ENCODE assay signal across 8 cellular contexts in genomic region chr9:112073651-112074050, GRCh38.
DNase-seq lines count a peak whose midpoint lies in the region; ATAC-seq and TF ChIP-seq lines count a peak whose summit lies in the region.
"Not testable (repeated sequence)": the region's sequence is repeated elsewhere in the genome, so short reads cannot be mapped to it uniquely, and the experiment has no call there.

No MANE protein-coding gene starts in this region.

- H3K14ac ChIP-seq in IMR-90 (replicated peaks; ENCODE audit: low read depth, low read length) (peak overlapping the region; percentile 89), trophoblast cell (ENCODE audit: low read length) (peak overlapping the region; percentile 91)

- peak overlapping the region; percentile 83 for H3K23ac ChIP-seq in IMR-90 (ENCODE audit: low read depth, low read length)
- not testable (repeated sequence) for H3K23ac ChIP-seq in trophoblast cell (ENCODE audit: low read length)

- intact Hi-C loops in IMR-90 (cut with micrococcal nuclease) (loop anchor here (1.0 to 10.0 kb wide), 9 partner anchors 32 to 475 kb away; partner anchors contain the start of genes DNAJC25 and PTGR1), MCF 10A (cut with micrococcal nuclease) (loop anchor here (1.0 to 5.0 kb wide), 6 partner anchors 51 to 475 kb away; partner anchors contain the start of gene PTGR1)
- intact Hi-C loops in lower lobe of right lung (cut with DNase I); stomach (cut with DNase I; ENCODE audit: low total_unique reads): not testable (repeated sequence)

- peaks cover 12% of the 10 kb centered on the region for H3K9me1 ChIP-seq in IMR-90 (ENCODE audit: insufficient read depth, low read length)

- H4K20me1 ChIP-seq in IMR-90 (ENCODE audit: insufficient read depth, low read length): not testable (repeated sequence)

- H3K4me2 ChIP-seq in IMR-90 (ENCODE audit: low read depth, low read length); trophoblast cell (ENCODE audit: low read length): not testable (repeated sequence)

- peak overlapping the region; percentile 98 for H3K27ac ChIP-seq in ACC112 (ENCODE audit: low read depth, low read length)
- peak overlapping the region; percentile 99 for H3K27ac ChIP-seq in IMR-90 (ENCODE audit: insufficient read depth, low read length)
- peak overlapping the region in 3 of 4 donors; percentile 77 to 80 (median 80) for H3K27ac ChIP-seq in gastroesophageal sphincter
- peak overlapping the region; percentile 40 for H3K27ac ChIP-seq in lower lobe of right lung
- peak overlapping the region; percentile 81 for H3K27ac ChIP-seq in trophoblast cell (ENCODE audit: low read depth, low read length)
- H3K27ac ChIP-seq in stomach: peak overlapping the region; percentile 7 to 84 (median 79)

- H3K27me3 ChIP-seq in ACC112 (ENCODE audit: insufficient read depth, low read length); IMR-90 (ENCODE audit: control insufficient read depth, insufficient read depth, low read length); gastroesophageal sphincter; lower lobe of right lung (ENCODE audit: low read depth); trophoblast cell (ENCODE audit: insufficient read depth, low read length); stomach: not testable (repeated sequence)

- BruUV-seq in IMR-90 (replicated peaks; lab: Mats Ljungman, UMichigan): TSS peak; percentile 95
- BruUV-seq in MCF 10A (replicated peaks; lab: Mats Ljungman, UMichigan): not testable (repeated sequence)

- H3K9ac ChIP-seq in IMR-90 (ENCODE audit: low read depth, low read length): peak overlapping the region; percentile 63; the same call in 1 of the 2 replicates
- H3K9ac ChIP-seq in trophoblast cell (ENCODE audit: low read length): not testable (repeated sequence)

- not testable (repeated sequence) for H2AFZ ChIP-seq in ACC112 (ENCODE audit: low read length, unreplicated experiment); IMR-90 (replicated peaks; ENCODE audit: low read length, poor library complexity); trophoblast cell (ENCODE audit: insufficient read depth, low read length, poor library complexity)

- peak overlapping the region; percentile 94 for H3K56ac ChIP-seq in IMR-90 (ENCODE audit: extremely low read depth, insufficient read depth, low read length)

- not testable (repeated sequence) for H3K27me3 Mint-ChIP-seq in T-helper 17 cell; MCF 10A (ENCODE audit: insufficient read depth, unreplicated experiment)

- CTCF ChIA-PET in IMR-90 (lab: Yijun Ruan, JAX) (interaction anchor here (1.4 kb wide), 1 partner anchor 168 kb away, joined by 3 read pairs; no protein-coding TSS in a partner anchor), MCF 10A (lab: Yijun Ruan, JAX) (interaction anchor here (0.6 to 6.3 kb wide), 14 partner anchors 8 to 331 kb away, joined by 3 to 177 read pairs (median 6); no protein-coding TSS in a partner anchor)

- not testable (repeated sequence) for H3K36me3 ChIP-seq in ACC112 (ENCODE audit: insufficient read depth, low read length); IMR-90 (ENCODE audit: control insufficient read depth, insufficient read depth, low read length); gastroesophageal sphincter; lower lobe of right lung; trophoblast cell (ENCODE audit: control insufficient read depth in 1 of 2, insufficient read depth in 2 of 2, low read length in 2 of 2); stomach

- H2BK15ac ChIP-seq in IMR-90 (ENCODE audit: low read depth, low read length): peak overlapping the region; percentile 17; the same call in 2 of the 3 replicates

- dilution Hi-C loops in IMR-90 (cut with HindIII; ENCODE audit: low sequenced_read_pairs, unreplicated experiment): not testable (repeated sequence)

- not testable (repeated sequence) for TF ChIP-seq POLR2A in IMR-90 (IDR thresholded peaks at IDR 0.05; ENCODE audit: low read depth, low read length); gastroesophageal sphincter (IDR thresholded peaks at IDR 0.05); stomach (IDR thresholded peaks at IDR 0.05)

- H4K91ac ChIP-seq in IMR-90 (ENCODE audit: insufficient read depth, low read depth, low read length): peak overlapping the region; percentile 95
- peak overlapping the region; percentile 93 for H4K91ac ChIP-seq in trophoblast cell (ENCODE audit: low read depth, low read length)

- H3K18ac ChIP-seq in IMR-90 (ENCODE audit: low read depth, low read length): peak overlapping the region; percentile 96
- peak overlapping the region; percentile 73 for H3K18ac ChIP-seq in trophoblast cell (ENCODE audit: low read length)

- H2AK5ac ChIP-seq in IMR-90 (ENCODE audit: low read depth, low read length) (peak overlapping the region; percentile 98), trophoblast cell (ENCODE audit: low read length) (peak overlapping the region; percentile 59)

- TF ChIP-seq EP300 in gastroesophageal sphincter (IDR thresholded peaks at IDR 0.05); stomach (IDR thresholded peaks at IDR 0.05): not testable (repeated sequence)

- H3K27ac Mint-ChIP-seq in T-helper 17 cell: not testable (repeated sequence)
- peak overlapping the region; percentile 61 for H3K27ac Mint-ChIP-seq in MCF 10A (ENCODE audit: low read depth, unreplicated experiment)

- H3K4me1 ChIP-seq in ACC112 (ENCODE audit: control insufficient read depth, insufficient read depth, low read length, unreplicated experiment) (peaks cover 27% of the 10 kb centered on the region), IMR-90 (ENCODE audit: control insufficient read depth, insufficient read depth, low read length) (peaks cover 19% of the 10 kb centered on the region), gastroesophageal sphincter (peaks cover 0 to 39% (median 16%) of the 10 kb centered on the region in 3 donors), lower lobe of right lung (peaks cover 40% of the 10 kb centered on the region), trophoblast cell (ENCODE audit: control insufficient read depth in 1 of 2, insufficient read depth in 2 of 2, low read length in 2 of 2) (peaks cover 10 to 19% of the 10 kb centered on the region in 2 experiments), stomach (peaks cover 6 to 74% (median 31%) of the 10 kb centered on the region in 4 donors)

- H2AK9ac ChIP-seq in IMR-90 (replicated peaks; ENCODE audit: low read depth, low read length, poor library complexity): not testable (repeated sequence)

- 100% methylated on average over 1 of the region's 8 CpGs; no CpG with 5 or more reads in 1 of the 2 experiments for WGBS in IMR-90 (ENCODE audit: extremely low coverage in 2 of 2, insufficient read length in 1 of 2), 2 experiments
- 86 to 100% methylated on average over 3 to 8 of the region's 8 CpGs for WGBS in gastroesophageal sphincter (ENCODE audit: low coverage in 1 of 2), 2 donors
- WGBS in trophoblast cell (ENCODE audit: extremely low coverage, insufficient coverage, insufficient read length): no CpG with 5 or more reads among the region's 8 CpGs
- 75 to 95% (median 92%) methylated on average over 8 of the region's 8 CpGs for WGBS in stomach, 5 donors

- H3K4me1 Mint-ChIP-seq in T-helper 17 cell: peaks cover 36% of the 10 kb centered on the region
- peaks cover 20% of the 10 kb centered on the region for H3K4me1 Mint-ChIP-seq in MCF 10A (ENCODE audit: insufficient read depth, unreplicated experiment)

- DNase-seq in IMR-90; T-helper 17 cell; MCF 10A (ENCODE audit: unreplicated experiment); lower lobe of right lung; trophoblast cell; stomach: not testable (repeated sequence)

- TF ChIP-seq CTCF in IMR-90 (conservative IDR thresholded peaks at IDR 0.05; ENCODE audit: low read depth, low read length); MCF 10A (IDR thresholded peaks at IDR 0.05; ENCODE audit: unreplicated experiment); gastroesophageal sphincter (IDR thresholded peaks at IDR 0.05); lower lobe of right lung (IDR thresholded peaks at IDR 0.05); stomach (IDR thresholded peaks at IDR 0.05): not testable (repeated sequence)

- H4K8ac ChIP-seq in IMR-90 (ENCODE audit: low read depth in 2 of 2, low read length in 2 of 2) (peak overlapping the region; percentile 39 to 83), trophoblast cell (ENCODE audit: low read depth, low read length) (peak overlapping the region; percentile 83)

- not testable (repeated sequence) for ATAC-seq in IMR-90 (ENCODE audit: low read depth); T-helper 17 cell; gastroesophageal sphincter; lower lobe of right lung

- not testable (repeated sequence) for H3K9me3 ChIP-seq in IMR-90 (ENCODE audit: control insufficient read depth, insufficient read depth, low read length); T-helper 17 cell (ENCODE audit: control insufficient read depth, low read length, poor library complexity, severe bottlenecking); gastroesophageal sphincter; lower lobe of right lung; trophoblast cell (ENCODE audit: insufficient read depth, low read depth, low read length); stomach

- peak overlapping the region; percentile 92 for H2BK20ac ChIP-seq in IMR-90 (ENCODE audit: low read depth, low read length)

- H3K4me3 ChIP-seq in ACC112 (ENCODE audit: low read depth, low read length); IMR-90 (ENCODE audit: insufficient read depth, low read depth, low read length); gastroesophageal sphincter; lower lobe of right lung; trophoblast cell (ENCODE audit: low read depth, low read length); stomach: not testable (repeated sequence)

- H3K79me1 ChIP-seq in IMR-90 (ENCODE audit: low read depth in 1 of 2, low read length in 2 of 2): peaks cover 12 to 24% of the 10 kb centered on the region in 2 experiments; a peak in 3 of 4 replicates
- not testable (repeated sequence) for H3K79me1 ChIP-seq in trophoblast cell (ENCODE audit: low read length)

- H4K12ac ChIP-seq in trophoblast cell (ENCODE audit: low read depth, low read length): not testable (repeated sequence)

- peak overlapping the region; percentile 77 for H2BK12ac ChIP-seq in trophoblast cell (ENCODE audit: low read length)

- TF ChIP-seq RAD21 in IMR-90 (IDR thresholded peaks at IDR 0.05; ENCODE audit: low read length): not testable (repeated sequence)

- H3K36me3 Mint-ChIP-seq in T-helper 17 cell (ENCODE audit: low read depth): peaks cover 10% of the 10 kb centered on the region
- H3K36me3 Mint-ChIP-seq in MCF 10A (ENCODE audit: insufficient read depth, unreplicated experiment): not testable (repeated sequence)

- peak overlapping the region; percentile 95 for H3K4ac ChIP-seq in IMR-90 (ENCODE audit: low read depth, low read length)
- peak overlapping the region; percentile 70 for H3K4ac ChIP-seq in trophoblast cell (ENCODE audit: low read depth, low read length)

- not testable (repeated sequence) for H3K9me3 Mint-ChIP-seq in MCF 10A (ENCODE audit: unreplicated experiment)

- H2BK5ac ChIP-seq in IMR-90 (ENCODE audit: low read depth, low read length, poor library complexity, severe bottlenecking) (peak overlapping the region; percentile 99), trophoblast cell (ENCODE audit: low read depth, low read length, poor library complexity) (peak overlapping the region; percentile 69)

- H3K79me2 ChIP-seq in ACC112 (ENCODE audit: control insufficient read depth, insufficient read depth, low read length, unreplicated experiment); trophoblast cell (ENCODE audit: control insufficient read depth, insufficient read depth, low read length, poor library complexity): not testable (repeated sequence)

- POLR2A ChIA-PET in IMR-90 (lab: Charles Lee; ENCODE audit: unreplicated experiment): interaction anchor here (1.3 to 1.6 kb wide), 2 partner anchors 12 to 172 kb away, joined by 10 to 11 read pairs; no protein-coding TSS in a partner anchor
- POLR2A ChIA-PET in MCF 10A (lab: Yijun Ruan, JAX): interaction anchor here (1.7 to 2.2 kb wide), 2 partner anchors 115 to 315 kb away, joined by 4 to 25 read pairs; no protein-coding TSS in a partner anchor

- peak overlapping the region; percentile 97 for H4K5ac ChIP-seq in IMR-90 (ENCODE audit: low read depth, low read length)

- H2BK120ac ChIP-seq in IMR-90 (ENCODE audit: low read depth, low read length): peak overlapping the region; percentile 95
- peak overlapping the region; percentile 95 for H2BK120ac ChIP-seq in trophoblast cell (ENCODE audit: insufficient read depth, low read length, poor library complexity)

- in situ Hi-C loops in IMR-90 (cut with MboI; ENCODE audit: low sequenced_read_pairs): loop anchor here (10.0 kb wide), 1 partner anchor 129 kb away; no protein-coding TSS in a partner anchor

- H3K4me3 Mint-ChIP-seq in T-helper 17 cell: peak overlapping the region; percentile 31
- H3K4me3 Mint-ChIP-seq in MCF 10A (ENCODE audit: unreplicated experiment): not testable (repeated sequence)

Comparison
In these comparisons a context has a peak if more than half of its experiments do, and no peak if none do; other contexts are left out.
1. H3K27ac ChIP-seq: peak in every context shown above with its lines; median percentile 99 in IMR-90; 98 in ACC112; 81 in trophoblast cell; 80 in gastroesophageal sphincter; 79 in stomach; 40 in lower lobe of right lung.